ENCODE assay signal across 8 cellular contexts in genomic region chr4:71184195-71184781, GRCh38.
DNase-seq lines count a peak whose midpoint lies in the region; ATAC-seq and TF ChIP-seq lines count a peak whose summit lies in the region.

No MANE protein-coding gene starts in this region.

- no peak overlapping the region for H3K4me3 ChIP-seq in OCI-LY7 (ENCODE audit: low read depth, low read length, poor library complexity, severe bottlenecking)
- no peak overlapping the region for H3K4me3 ChIP-seq in astrocyte of the spinal cord (ENCODE audit: low read depth, low read length)

- no peaks in the 10 kb centered on the region for H3K9me3 ChIP-seq in OCI-LY7 (ENCODE audit: low read length)

- H3K27ac ChIP-seq in OCI-LY7 (ENCODE audit: low read depth, low read length, poor library complexity, severe bottlenecking): no peak overlapping the region

- intact Hi-C loops in OCI-LY7 (cut with micrococcal nuclease; ENCODE audit: unreplicated experiment): no loop called here

- H3K4me2 ChIP-seq in OCI-LY7 (ENCODE audit: low read length): no peak overlapping the region

- ATAC-seq in GM21367 (IDR thresholded peaks at IDR 0.05; ENCODE audit: unreplicated experiment): peak; percentile 85
- ATAC-seq in HG03521 (IDR thresholded peaks at IDR 0.05; ENCODE audit: unreplicated experiment): peak; percentile 45

- CTCF ChIA-PET in OCI-LY7 (lab: Charles Lee; ENCODE audit: unreplicated experiment): interaction anchor here (0.6 kb wide), 1 partner anchor 154 kb away, joined by 6 read pairs; no protein-coding TSS in a partner anchor

- no peak overlapping the region for H2AFZ ChIP-seq in OCI-LY7 (ENCODE audit: low read length)

- no peaks in the 10 kb centered on the region for H3K79me2 ChIP-seq in OCI-LY7 (ENCODE audit: insufficient read depth, low read depth, low read length)

- peak in 2 of 3 experiments; percentile 64 to 68 for DNase-seq in NCI-H1417 (lab: John Stamatoyannopoulos, UW)
- no peak for DNase-seq in NCI-H1417 treated with DMSO at 0.1 percent for 48 hours (lab: John Stamatoyannopoulos, UW)
- peak; percentile 68 for DNase-seq in OCI-LY7 (ENCODE audit: low spot score)
- DNase-seq in astrocyte of the spinal cord (ENCODE audit: low read depth, low spot score): peak; percentile 65
- peak; percentile 70 for DNase-seq in inferior parietal cortex (ENCODE audit: extremely low spot score)
- peak; percentile 7 to 14 for DNase-seq in stimulated activated CD4-positive, alpha-beta T cell treated with anti-CD3 and anti-CD28 coated beads, Interleukin-4, amount 100 ng/mL, for 48 hours (ENCODE audit: low read depth in 2 of 2)

- BruUV-seq in OCI-LY7 (replicated peaks; lab: Mats Ljungman, UMichigan): no TSS peak

- no peaks in the 10 kb centered on the region for H3K9me2 ChIP-seq in OCI-LY7 (ENCODE audit: insufficient read depth, low read length)

- H3K4me1 ChIP-seq in OCI-LY7 (ENCODE audit: insufficient read depth, low read length, poor library complexity, severe bottlenecking): no peaks in the 10 kb centered on the region

- H3K36me3 ChIP-seq in OCI-LY7 (ENCODE audit: insufficient read depth, low read length): no peaks in the 10 kb centered on the region

- H4K20me1 ChIP-seq in OCI-LY7 (ENCODE audit: insufficient read depth, low read length): no peaks in the 10 kb centered on the region

- POLR2A ChIA-PET in OCI-LY7 (lab: Charles Lee): interaction anchor here (0.7 kb wide), 1 partner anchor 27 kb away, joined by 3 read pairs; no protein-coding TSS in a partner anchor

- TF ChIP-seq CTCF in OCI-LY7 (conservative IDR thresholded peaks at IDR 0.05; ENCODE audit: low read length) (peak; percentile 90), astrocyte of the spinal cord (IDR thresholded peaks at IDR 0.05; ENCODE audit: low read depth, low read length) (peak; percentile 68)

- in situ Hi-C loops in astrocyte of the spinal cord (cut with HindIII; ENCODE audit: low sequenced_read_pairs): no loop called here
